Comparison of ENCODE assay signal across 13 cellular contexts in genomic region chr14:61543946-61544345, GRCh38.
DNase-seq lines count a peak whose midpoint lies in the region; ATAC-seq and TF ChIP-seq lines count a peak whose summit lies in the region.
"Had no signal": no experiment of that assay in that cellular context is flagged by ENCODE, and none has a peak within 500 bp of the region (broad histone marks: within the 10 kb centered on the region; RNA-seq: fewer than 3 reads in every experiment).

No MANE protein-coding gene starts in this region.

- peaks cover 19% of the 10 kb centered on the region for H3K36me3 Mint-ChIP-seq in endothelial cell (ENCODE audit: low read depth, unreplicated experiment)

- DNase-seq in left ventricle myocardium superior: no peak
- DNase-seq in Right ventricle myocardium superior: no peak
- DNase-seq in trophoblast cell: no peak
- no peak for DNase-seq in aorta
- no peak for DNase-seq in T1000 (lab: John Stamatoyannopoulos, UW)
- no peak for DNase-seq in endothelial cell (ENCODE audit: low spot score)
- DNase-seq: activated B cell treated with CpG ODN at 0.5 μM for 24 hours; effector CD4-positive, alpha-beta T cell; KBM-7; NCI-H2029 treated with DMSO at 0.1 percent for 48 hours had no signal

- TF ChIP-seq CTCF in endothelial cell (IDR thresholded peaks at IDR 0.05; ENCODE audit: unreplicated experiment): no peak

- peak overlapping the region; percentile 51 for H2BK12ac ChIP-seq in trophoblast cell (ENCODE audit: low read length)

- H3K14ac ChIP-seq in trophoblast cell (ENCODE audit: low read length): no peak overlapping the region

- intact Hi-C loops in left ventricle myocardium superior (cut with micrococcal nuclease): no loop called here
- intact Hi-C loops in Right ventricle myocardium superior (cut with DNase I): no loop called here
- intact Hi-C loops in aorta (cut with DNase I): loop anchor here in 1 of 2 donors (2.0 kb wide), 1 partner anchor 19 kb away; no protein-coding TSS in a partner anchor

- H3K4me3 Mint-ChIP-seq in endothelial cell (ENCODE audit: unreplicated experiment): no peak overlapping the region
- H3K4me3 Mint-ChIP-seq: activated B cell treated with CpG ODN at 0.5 μM for 24 hours had no signal

- no peaks in the 10 kb centered on the region for H3K9me3 Mint-ChIP-seq in endothelial cell (ENCODE audit: unreplicated experiment)
- H3K9me3 Mint-ChIP-seq: activated B cell treated with CpG ODN at 0.5 μM for 24 hours had no signal

- peak overlapping the region; percentile 1 for H2BK120ac ChIP-seq in trophoblast cell (ENCODE audit: insufficient read depth, low read length, poor library complexity)

- H2AK5ac ChIP-seq in trophoblast cell (ENCODE audit: low read length): peak overlapping the region; percentile 3

- peak; percentile 3 for ATAC-seq in left ventricle myocardium superior
- ATAC-seq in Right ventricle myocardium superior (ENCODE audit: poor library complexity): no peak
- ATAC-seq in aorta (ENCODE audit: low FRiP score): peak; percentile 27
- ATAC-seq in HG03460 (IDR thresholded peaks at IDR 0.05; ENCODE audit: unreplicated experiment): no peak
- ATAC-seq: HCT116 had no signal

- WGBS in esophagus, 2 donors: 84 to 91% methylated on average over 7 of the region's 7 CpGs
- WGBS in trophoblast cell (ENCODE audit: extremely low coverage, insufficient coverage, insufficient read length): no CpG with 5 or more reads among the region's 7 CpGs
- 71 to 76% methylated on average over 7 of the region's 7 CpGs for WGBS in aorta, 2 donors

- no peak overlapping the region for H2AFZ ChIP-seq in trophoblast cell (ENCODE audit: insufficient read depth, low read length, poor library complexity)

- H3K9ac ChIP-seq in trophoblast cell (ENCODE audit: low read length): no peak overlapping the region

- H3K4me3 ChIP-seq in esophagus (ENCODE audit: low read depth in 1 of 2, low read length in 2 of 2): no peak overlapping the region
- no peak overlapping the region for H3K4me3 ChIP-seq in trophoblast cell (ENCODE audit: low read depth, low read length)
- no peak overlapping the region for H3K4me3 ChIP-seq in aorta (ENCODE audit: low read length in 2 of 2)

- peaks cover 7% of the 10 kb centered on the region for H3K79me2 ChIP-seq in trophoblast cell (ENCODE audit: control insufficient read depth, insufficient read depth, low read length, poor library complexity)

- H4K91ac ChIP-seq in trophoblast cell (ENCODE audit: low read depth, low read length): peak overlapping the region; percentile 45

- H3K27ac ChIP-seq in esophagus (ENCODE audit: low read depth in 2 of 2, low read length in 1 of 2) (peak overlapping the region; percentile 49 to 65), trophoblast cell (ENCODE audit: low read depth, low read length) (no peak overlapping the region), aorta (ENCODE audit: low read depth in 1 of 2, low read length in 2 of 2) (peak overlapping the region in 1 of 2 donors; percentile 30)

- no peaks in the 10 kb centered on the region for H3K9me3 ChIP-seq in esophagus (ENCODE audit: control insufficient read depth in 2 of 2, insufficient read depth in 1 of 2, low read depth in 1 of 2, low read length in 1 of 2)
- no peaks in the 10 kb centered on the region for H3K9me3 ChIP-seq in trophoblast cell (ENCODE audit: insufficient read depth, low read depth, low read length)
- H3K9me3 ChIP-seq in aorta (ENCODE audit: control insufficient read depth, low read length): no peaks in the 10 kb centered on the region

- H3K27ac Mint-ChIP-seq in endothelial cell (ENCODE audit: unreplicated experiment): no peak overlapping the region
- H3K27ac Mint-ChIP-seq: activated B cell treated with CpG ODN at 0.5 μM for 24 hours had no signal

- H4K12ac ChIP-seq in trophoblast cell (ENCODE audit: low read depth, low read length): no peak overlapping the region

- no peak overlapping the region for H3K4me2 ChIP-seq in trophoblast cell (ENCODE audit: low read length)

- H3K27me3 Mint-ChIP-seq in endothelial cell (ENCODE audit: unreplicated experiment): peaks cover 9% of the 10 kb centered on the region
- H3K27me3 Mint-ChIP-seq: activated B cell treated with CpG ODN at 0.5 μM for 24 hours had no signal

- H4K8ac ChIP-seq in trophoblast cell (ENCODE audit: low read depth, low read length): peak overlapping the region; percentile 3

- H3K4me1 ChIP-seq in esophagus (ENCODE audit: control insufficient read depth in 2 of 2, insufficient read depth in 2 of 2, low read length in 1 of 2): peaks cover 3 to 8% of the 10 kb centered on the region in 2 donors
- peaks cover 22 to 26% of the 10 kb centered on the region in 2 experiments for H3K4me1 ChIP-seq in trophoblast cell (ENCODE audit: control insufficient read depth in 1 of 2, insufficient read depth in 2 of 2, low read length in 2 of 2)
- peaks cover 7 to 9% of the 10 kb centered on the region in 2 donors for H3K4me1 ChIP-seq in aorta (ENCODE audit: control insufficient read depth in 1 of 2, insufficient read depth in 2 of 2, low read length in 2 of 2)

- no peak overlapping the region for H2BK5ac ChIP-seq in trophoblast cell (ENCODE audit: low read depth, low read length, poor library complexity)

- H3K18ac ChIP-seq in trophoblast cell (ENCODE audit: low read length): no peak overlapping the region

- H3K4me1 Mint-ChIP-seq in endothelial cell (ENCODE audit: unreplicated experiment): peaks cover 11% of the 10 kb centered on the region
- H3K4me1 Mint-ChIP-seq: activated B cell treated with CpG ODN at 0.5 μM for 24 hours had no signal

- no peak overlapping the region for H3K4ac ChIP-seq in trophoblast cell (ENCODE audit: low read depth, low read length)

- H3K36me3 ChIP-seq in esophagus (ENCODE audit: control insufficient read depth in 2 of 2, insufficient read depth in 2 of 2, low read length in 1 of 2): peaks cover 0 to 8% of the 10 kb centered on the region in 2 donors
- peaks cover 23 to 27% of the 10 kb centered on the region in 2 experiments for H3K36me3 ChIP-seq in trophoblast cell (ENCODE audit: control insufficient read depth in 1 of 2, insufficient read depth in 2 of 2, low read length in 2 of 2)
- H3K36me3 ChIP-seq in aorta (ENCODE audit: control insufficient read depth in 1 of 2, insufficient read depth in 2 of 2, low read length in 1 of 2): no peaks in the 10 kb centered on the region

- H3K23ac ChIP-seq in trophoblast cell (ENCODE audit: low read length): no peak overlapping the region

- H3K27me3 ChIP-seq in esophagus (ENCODE audit: control insufficient read depth in 1 of 2, insufficient read depth in 2 of 2, low read length in 2 of 2) (no peaks in the 10 kb centered on the region), trophoblast cell (ENCODE audit: insufficient read depth, low read length) (no peaks in the 10 kb centered on the region), aorta (ENCODE audit: control insufficient read depth in 1 of 2, insufficient read depth in 2 of 2, low read length in 1 of 2) (no peaks in the 10 kb centered on the region)

- peaks cover 37% of the 10 kb centered on the region for H3K79me1 ChIP-seq in trophoblast cell (ENCODE audit: low read length)

Comparison
In these comparisons a context has a peak if more than half of its experiments do, and no peak if none do; other contexts are left out.
1. ATAC-seq: peak in left ventricle myocardium superior (single experiment) and aorta (single experiment); none in Right ventricle myocardium superior (single experiment) and HG03460 (single experiment).